In genomic region chr17:61396586-61397085, GRCh38 we compare ENCODE assay signal across 13 cellular contexts. TPM values are rescaled to one million over a fixed set of nuclear protein-coding genes. Genes with fewer than 3 reads are reported as not detected.
DNase-seq lines count a peak whose midpoint lies in the region; ATAC-seq and TF ChIP-seq lines count a peak whose summit lies in the region.
"Had no signal": no experiment of that assay in that cellular context is flagged by ENCODE, and none has a peak within 500 bp of the region (broad histone marks: within the 10 kb centered on the region; RNA-seq: fewer than 3 reads in every experiment).

No MANE protein-coding gene starts in this region.

- H3K4me1 ChIP-seq in HUES48 (ENCODE audit: control insufficient read depth, insufficient read depth, low read length) (peaks cover 8% of the 10 kb centered on the region; the same call in 1 of the 2 replicates), ectodermal cell (ENCODE audit: control insufficient read depth, insufficient read depth, low read length) (peaks cover 25% of the 10 kb centered on the region), mesenchymal stem cell (ENCODE audit: control insufficient read depth, insufficient read depth, low read depth, low read length) (peaks cover 41% of the 10 kb centered on the region), suprapubic skin (peaks cover 49% of the 10 kb centered on the region)

- peak overlapping the region; percentile 95 for H2BK120ac ChIP-seq in mesenchymal stem cell (ENCODE audit: low read depth, low read length)

- H2BK5ac ChIP-seq in mesenchymal stem cell (ENCODE audit: low read depth, low read length, poor library complexity, severe bottlenecking), result no peak overlapping the region

- DNase-seq in mesenchymal stem cell, result peak; percentile 46
- no peak for DNase-seq in suprapubic skin (ENCODE audit: low spot score in 2 of 2)
- DNase-seq in left colon, result no peak
- DNase-seq in NOMO-1 treated with dmso at 0.1 percent for 144 hours (lab: John Stamatoyannopoulos, UW; ENCODE audit: unreplicated experiment), result no peak
- DNase-seq in NCI-H774 (lab: John Stamatoyannopoulos, UW), result no peak
- DNase-seq: CD8-positive, alpha-beta T cell; NCI-H2081; stimulated activated naive CD4-positive, alpha-beta T cell had no signal

- ATAC-seq in left colon (no peak), GM18867 (IDR thresholded peaks at IDR 0.05; ENCODE audit: unreplicated experiment) (no peak)
- ATAC-seq: CD8-positive, alpha-beta T cell had no signal

- H3K9ac ChIP-seq in HUES48 (ENCODE audit: low read depth, low read length) (no peak overlapping the region), mesenchymal stem cell (ENCODE audit: low read length) (peak overlapping the region; percentile 73)

- H3K4ac ChIP-seq in mesenchymal stem cell (ENCODE audit: low read depth in 1 of 2, low read length in 2 of 2), result peak overlapping the region; percentile 73 to 95

- peak overlapping the region; percentile 17 for H3K4me2 ChIP-seq in mesenchymal stem cell (ENCODE audit: low read length, poor library complexity, severe bottlenecking)

- H3K27ac ChIP-seq in HUES48 (ENCODE audit: low read depth, low read length), result no peak overlapping the region
- H3K27ac ChIP-seq in ectodermal cell (ENCODE audit: insufficient read depth, low read depth, low read length, poor library complexity, severe bottlenecking), result no peak overlapping the region
- H3K27ac ChIP-seq in mesenchymal stem cell (ENCODE audit: low read length, poor library complexity, severe bottlenecking), result no peak overlapping the region
- peak overlapping the region; percentile 67 for H3K27ac ChIP-seq in suprapubic skin

- H2AFZ ChIP-seq in mesenchymal stem cell (ENCODE audit: low read depth, low read length), result peak overlapping the region; percentile 44

- no peak overlapping the region for H2AK5ac ChIP-seq in mesenchymal stem cell (ENCODE audit: low read length, severe bottlenecking)

- intact Hi-C loops in left colon (cut with DNase I, micrococcal nuclease), result no loop called here

- no peak for TF ChIP-seq EP300 in suprapubic skin (IDR thresholded peaks at IDR 0.05)

- no peaks in the 10 kb centered on the region for H3K79me1 ChIP-seq in mesenchymal stem cell (replicated peaks; ENCODE audit: low read length, poor library complexity, severe bottlenecking)

- WGBS in ectodermal cell, 2 experiments, result 3% methylated on average over 46 of the region's 46 CpGs
- WGBS in mesenchymal stem cell, result 10% methylated on average over 38 of the region's 46 CpGs
- 8% methylated on average over 19 of the region's 46 CpGs for WGBS in suprapubic skin

- peaks cover 93% of the 10 kb centered on the region for H3K27me3 ChIP-seq in HUES48 (ENCODE audit: control insufficient read depth, insufficient read depth, low read length)
- H3K27me3 ChIP-seq in ectodermal cell (ENCODE audit: control insufficient read depth, insufficient read depth, low read length, poor library complexity, severe bottlenecking), result peaks cover 92% of the 10 kb centered on the region
- peaks cover 0 to 58% of the 10 kb centered on the region in 2 experiments for H3K27me3 ChIP-seq in mesenchymal stem cell (ENCODE audit: control insufficient read depth in 1 of 2, insufficient read depth in 1 of 2, low read length in 2 of 2)
- peaks cover 59% of the 10 kb centered on the region for H3K27me3 ChIP-seq in suprapubic skin

- H2BK12ac ChIP-seq in mesenchymal stem cell (ENCODE audit: low read length in 2 of 2), result peak overlapping the region; percentile 98

- peak overlapping the region; percentile 83 for H2BK15ac ChIP-seq in mesenchymal stem cell (ENCODE audit: low read depth, poor library complexity, severe bottlenecking)

- peak overlapping the region in 1 of 2 experiments; percentile 96 for H3K14ac ChIP-seq in mesenchymal stem cell (ENCODE audit: low read length in 2 of 2)

- H3K36me3 ChIP-seq in HUES48 (ENCODE audit: control insufficient read depth, insufficient read depth, low read length), result no peaks in the 10 kb centered on the region
- no peaks in the 10 kb centered on the region for H3K36me3 ChIP-seq in ectodermal cell (ENCODE audit: control insufficient read depth, insufficient read depth, low read length)
- no peaks in the 10 kb centered on the region for H3K36me3 ChIP-seq in mesenchymal stem cell (ENCODE audit: control insufficient read depth in 1 of 2, insufficient read depth in 2 of 2, low read depth in 1 of 2, low read length in 2 of 2)
- H3K36me3 ChIP-seq in suprapubic skin, result no peaks in the 10 kb centered on the region

- peak overlapping the region; percentile 93 to 99 for H3K18ac ChIP-seq in mesenchymal stem cell (ENCODE audit: low read depth in 1 of 2, low read length in 2 of 2)

- TF ChIP-seq CTCF in suprapubic skin (IDR thresholded peaks at IDR 0.05), result no peak

- TF ChIP-seq POLR2A in suprapubic skin (IDR thresholded peaks at IDR 0.05), result no peak

- H3K9me3 ChIP-seq in HUES48 (ENCODE audit: control insufficient read depth, insufficient read depth, low read length), result no peaks in the 10 kb centered on the region
- H3K9me3 ChIP-seq in ectodermal cell (ENCODE audit: control insufficient read depth, low read length), result no peaks in the 10 kb centered on the region
- H3K9me3 ChIP-seq in mesenchymal stem cell (ENCODE audit: control insufficient read depth, low read length), result no peaks in the 10 kb centered on the region
- H3K9me3 ChIP-seq in suprapubic skin, result no peaks in the 10 kb centered on the region

- H4K91ac ChIP-seq in mesenchymal stem cell (ENCODE audit: low read length), result peak overlapping the region; percentile 87

- H4K8ac ChIP-seq in mesenchymal stem cell (ENCODE audit: low read length), result peak overlapping the region; percentile 98

- H3K23ac ChIP-seq in mesenchymal stem cell (ENCODE audit: low read length in 2 of 2), result peak overlapping the region in 1 of 2 experiments; percentile 84

- H3K4me3 ChIP-seq in HUES48 (ENCODE audit: low read depth, low read length) (peak overlapping the region; percentile 30; the same call in 1 of the 2 replicates), ectodermal cell (ENCODE audit: insufficient read depth, low read depth, low read length) (peak overlapping the region; percentile 27), mesenchymal stem cell (ENCODE audit: insufficient read depth in 1 of 2, low read depth in 1 of 2, low read length in 2 of 2) (peak overlapping the region in 1 of 2 experiments; percentile 70), suprapubic skin (peak overlapping the region; percentile 64)

RNA-seq across cellular contexts. Expression of gene TBX2, which starts 3.0 kb away (rescaled TPM):
- polyA plus RNA-seq in ectodermal cell (2013, experiment 1 of 4), result 0.28 TPM
- polyA plus RNA-seq in ectodermal cell (2013, experiment 2 of 4), result 0.21 TPM
- polyA plus RNA-seq in ectodermal cell (2013, experiment 3 of 4), result 0.11 TPM
- 0.41 TPM for polyA plus RNA-seq in ectodermal cell (2013, experiment 4 of 4)
- polyA plus RNA-seq in mesenchymal stem cell (2013, experiment 1 of 2), result 118 TPM
- polyA plus RNA-seq in mesenchymal stem cell (2013, experiment 2 of 2), result 123 TPM
- 1 to 10 TPM; 2.2 to 3.1 (median 2.8) TPM for total RNA-seq in suprapubic skin
- 10 to 100 TPM in 1 of 2 donors, 1 to 10 TPM in 1; 5.8 to 11.7 TPM for total RNA-seq in left colon
- total RNA-seq: CD8-positive, alpha-beta T cell had no signal

RNA-seq across cellular contexts. Expression of gene TBX4, which starts 55.6 kb away (rescaled TPM):
- not detected for polyA plus RNA-seq in ectodermal cell (2013, experiment 1 of 4)
- not detected for polyA plus RNA-seq in ectodermal cell (2013, experiment 2 of 4)
- not detected for polyA plus RNA-seq in ectodermal cell (2013, experiment 3 of 4)
- not detected for polyA plus RNA-seq in ectodermal cell (2013, experiment 4 of 4)
- polyA plus RNA-seq in mesenchymal stem cell (2013, experiment 1 of 2), result not detected
- not detected for polyA plus RNA-seq in mesenchymal stem cell (2013, experiment 2 of 2)
- total RNA-seq in suprapubic skin, result under 1 TPM in 2 of 4 donors, not detected in 2; 0.30 to 0.56 TPM
- total RNA-seq in left colon, result not detected
- total RNA-seq: CD8-positive, alpha-beta T cell; HT1080; lung microvascular endothelial cell had no signal
